Comparison of ENCODE assay signal across 7 cellular contexts in genomic region chr18:33761363-33761762, GRCh38.
DNase-seq lines count a peak whose midpoint lies in the region; ATAC-seq and TF ChIP-seq lines count a peak whose summit lies in the region.

No MANE protein-coding gene starts in this region.

- H3K36me3 Mint-ChIP-seq in endodermal cell (ENCODE audit: low read depth), result no peaks in the 10 kb centered on the region

- H3K9me3 Mint-ChIP-seq in endodermal cell, result no peaks in the 10 kb centered on the region

- no peaks in the 10 kb centered on the region for H3K9me3 ChIP-seq in endodermal cell (ENCODE audit: control insufficient read depth, low read length)

- H3K27me3 Mint-ChIP-seq in endodermal cell (ENCODE audit: insufficient read depth), result no peaks in the 10 kb centered on the region

- H3K36me3 ChIP-seq in endodermal cell (ENCODE audit: control insufficient read depth, insufficient read depth, low read length), result no peaks in the 10 kb centered on the region

- no peak overlapping the region for H3K27ac Mint-ChIP-seq in endodermal cell

- no peak overlapping the region for H3K4me3 ChIP-seq in endodermal cell (ENCODE audit: low read length)
- no peak overlapping the region for H3K4me3 ChIP-seq in retinal pigment epithelial cell (ENCODE audit: low read length)

- peak; percentile 51 for TF ChIP-seq CTCF in endodermal cell (conservative IDR thresholded peaks at IDR 0.05)
- TF ChIP-seq CTCF in retinal pigment epithelial cell (conservative IDR thresholded peaks at IDR 0.05; ENCODE audit: low read depth, low read length), result peak; percentile 45

- no peaks in the 10 kb centered on the region for H3K4me1 ChIP-seq in endodermal cell (ENCODE audit: control insufficient read depth, insufficient read depth, low read length)

- H3K4me3 Mint-ChIP-seq in endodermal cell, result no peak overlapping the region

- H3K27me3 ChIP-seq in endodermal cell (ENCODE audit: control insufficient read depth, insufficient read depth, low read length, poor library complexity, severe bottlenecking), result no peaks in the 10 kb centered on the region

- no peak overlapping the region for H3K9ac ChIP-seq in endodermal cell (ENCODE audit: extremely low read depth, low read length, poor library complexity, severe bottlenecking)

- DNase-seq in NCI-H2196 (lab: John Stamatoyannopoulos, UW; ENCODE audit: unreplicated experiment) (peak; percentile 23), endodermal cell (no peak), retinal pigment epithelial cell (ENCODE audit: low read depth) (no peak), DMS79 treated with DMSO at 0.1 percent for 48 hours (lab: John Stamatoyannopoulos, UW) (no peak)

- H3K27ac ChIP-seq in endodermal cell (ENCODE audit: low read depth, low read length), result no peak overlapping the region

- ATAC-seq in GM18868 (IDR thresholded peaks at IDR 0.05; ENCODE audit: unreplicated experiment), result peak; percentile 74
- no peak for ATAC-seq in HG03457 (IDR thresholded peaks at IDR 0.05; ENCODE audit: unreplicated experiment)
- ATAC-seq in GM19455 (IDR thresholded peaks at IDR 0.05; ENCODE audit: unreplicated experiment), result no peak

- no peaks in the 10 kb centered on the region for H3K4me1 Mint-ChIP-seq in endodermal cell
